8 cellular contexts compared by ENCODE assay signal in genomic region chr3:157513585-157513984, GRCh38. TPM values are rescaled to one million over a fixed set of nuclear protein-coding genes. Genes with fewer than 3 reads are reported as not detected.
"Had no signal": no experiment of that assay in that cellular context is flagged by ENCODE, and none has a peak within 500 bp of the region (broad histone marks: within the 10 kb centered on the region; RNA-seq: fewer than 3 reads in every experiment).

No MANE protein-coding gene starts in this region.

- FAIRE-seq: HTR-8/SVneo had no signal

- H3K4me2 ChIP-seq: KMS-11 had no signal

- H3K9me3 Mint-ChIP-seq: IgD-negative memory B cell had no signal

- H3K27ac Mint-ChIP-seq: IgD-negative memory B cell had no signal

- H3K4me3 Mint-ChIP-seq: IgD-negative memory B cell had no signal

- H3K36me3 Mint-ChIP-seq: IgD-negative memory B cell had no signal

- H3K4me1 Mint-ChIP-seq: IgD-negative memory B cell had no signal

- H3K9ac ChIP-seq: KMS-11 had no signal

- DNase-seq: IMR-90, KBM-7, KG1 had no signal

- H3K27ac ChIP-seq: HL-60, KMS-11 had no signal

RNA-seq across cellular contexts. Expression of gene VEPH1, which starts 10.4 kb away (rescaled TPM):
- total RNA-seq: HT-29 had no signal
- polyA plus RNA-seq: IgD-negative memory B cell had no signal
